Comparison of ENCODE assay signal across 15 cellular contexts in genomic region chr3:195337747-195338146, GRCh38.
"Had no signal": no experiment of that assay in that cellular context is flagged by ENCODE, and none has a peak within 500 bp of the region (broad histone marks: within the 10 kb centered on the region; RNA-seq: fewer than 3 reads in every experiment).

No MANE protein-coding gene starts in this region.

- H3K4me3 Mint-ChIP-seq: activated naive CD4-positive, alpha-beta T cell treated with anti-CD3 and anti-CD28 coated beads, Interleukin-2, amount 10 ng/mL, durations not matched to agents 7 days and 5 days; activated T-helper 17 cell treated with anti-CD3 and anti-CD28 coated beads, Interleukin-2, amount 50 U/mL, for 72 hours; effector memory CD8-positive, alpha-beta T cell; neural crest cell had no signal

- ATAC-seq: activated T-helper 17 cell treated with anti-CD3 and anti-CD28 coated beads, Interleukin-2, amount 50 U/mL, for 72 hours; effector memory CD8-positive, alpha-beta T cell; gastrocnemius medialis; heart left ventricle; sciatic nerve had no signal

- H3K9me3 Mint-ChIP-seq: activated naive CD4-positive, alpha-beta T cell treated with anti-CD3 and anti-CD28 coated beads, Interleukin-2, amount 10 ng/mL, durations not matched to agents 7 days and 5 days; activated T-helper 17 cell treated with anti-CD3 and anti-CD28 coated beads, Interleukin-2, amount 50 U/mL, for 72 hours; effector memory CD8-positive, alpha-beta T cell; neural crest cell had no signal

- DNase-seq: activated CD4-positive, alpha-beta T cell treated with anti-CD3 and anti-CD28 coated beads, Interleukin-2, amount 50 U/mL, for 48 hours; activated CD4-positive, CD25-positive, alpha-beta regulatory T cell treated with anti-CD3 and anti-CD28 coated beads, Interleukin-2, amount 50 U/mL, for 72 hours; activated naive CD4-positive, alpha-beta T cell treated with anti-CD3 and anti-CD28 coated beads, Interleukin-2, amount 10 ng/mL, durations not matched to agents 7 days and 5 days; dermis blood vessel endothelial cell; effector memory CD8-positive, alpha-beta T cell; gastrocnemius medialis; heart left ventricle; midbrain; spleen; tibial artery had no signal

- H3K9me3 ChIP-seq: ascending aorta, gastrocnemius medialis, heart left ventricle, spleen, tibial artery had no signal

- H3K4me3 ChIP-seq: ascending aorta, gastrocnemius medialis, heart left ventricle, lung, spleen, tibial artery had no signal

- H3K27me3 ChIP-seq: ascending aorta, gastrocnemius medialis, heart left ventricle, spleen, tibial artery had no signal

- H3K27me3 Mint-ChIP-seq: activated naive CD4-positive, alpha-beta T cell treated with anti-CD3 and anti-CD28 coated beads, Interleukin-2, amount 10 ng/mL, durations not matched to agents 7 days and 5 days; activated T-helper 17 cell treated with anti-CD3 and anti-CD28 coated beads, Interleukin-2, amount 50 U/mL, for 72 hours; effector memory CD8-positive, alpha-beta T cell had no signal

- H3K4me1 ChIP-seq: ascending aorta, gastrocnemius medialis, heart left ventricle, spleen, tibial artery had no signal

- H3K27ac Mint-ChIP-seq: activated naive CD4-positive, alpha-beta T cell treated with anti-CD3 and anti-CD28 coated beads, Interleukin-2, amount 10 ng/mL, durations not matched to agents 7 days and 5 days; activated T-helper 17 cell treated with anti-CD3 and anti-CD28 coated beads, Interleukin-2, amount 50 U/mL, for 72 hours had no signal

- H3K4me1 Mint-ChIP-seq: activated T-helper 17 cell treated with anti-CD3 and anti-CD28 coated beads, Interleukin-2, amount 50 U/mL, for 72 hours; neural crest cell had no signal

- H3K27ac ChIP-seq: ascending aorta, gastrocnemius medialis, heart left ventricle, spleen, tibial artery had no signal
